ENCODE assay signal across 9 cellular contexts in genomic region chr7:128740996-128741395, GRCh38. TPM values are rescaled to one million over a fixed set of nuclear protein-coding genes. Genes with fewer than 3 reads are reported as not detected.
DNase-seq lines count a peak whose midpoint lies in the region; ATAC-seq and TF ChIP-seq lines count a peak whose summit lies in the region.
"Had no signal": no experiment of that assay in that cellular context is flagged by ENCODE, and none has a peak within 500 bp of the region (broad histone marks: within the 10 kb centered on the region; RNA-seq: fewer than 3 reads in every experiment).

No MANE protein-coding gene starts in this region.

- no peaks in the 10 kb centered on the region for H4K20me1 ChIP-seq in neural cell (ENCODE audit: insufficient read depth)

- H3K36me3 ChIP-seq in neural cell (ENCODE audit: insufficient read depth, low read length), result no peaks in the 10 kb centered on the region

- no peak for TF ChIP-seq EP300 in neural cell (conservative IDR thresholded peaks at IDR 0.05; ENCODE audit: poor library complexity, severe bottlenecking)

- no peak overlapping the region for H3K9ac ChIP-seq in neural cell (ENCODE audit: low read length)

- H3K9me2 ChIP-seq in neural cell (ENCODE audit: insufficient read depth, low read length), result no peaks in the 10 kb centered on the region

- no peaks in the 10 kb centered on the region for H3K27me3 Mint-ChIP-seq in CD4-positive, alpha-beta T cell
- no peaks in the 10 kb centered on the region for H3K27me3 Mint-ChIP-seq in activated T-helper 1 cell treated with anti-CD3 and anti-CD28 coated beads, Interleukin-12 subunit alpha, Interleukin-12 subunit beta, Interleukin-2, Interleukin-4 antibody, amounts not matched to agents 30 ng/mL and 10 ng/mL and 1 ng/mL, durations not matched to agents 14 hours and 24 hours and 36 hours (ENCODE audit: insufficient read depth)

- H3K36me3 Mint-ChIP-seq in CD4-positive, alpha-beta T cell (ENCODE audit: low read depth), result peaks cover 27% of the 10 kb centered on the region
- H3K36me3 Mint-ChIP-seq in activated T-helper 1 cell treated with anti-CD3 and anti-CD28 coated beads, Interleukin-12 subunit alpha, Interleukin-12 subunit beta, Interleukin-2, Interleukin-4 antibody, amounts not matched to agents 30 ng/mL and 10 ng/mL and 1 ng/mL, durations not matched to agents 14 hours and 24 hours and 36 hours (ENCODE audit: low read depth), result peaks cover 15% of the 10 kb centered on the region

- H3K9me3 ChIP-seq in CD4-positive, alpha-beta T cell (ENCODE audit: control insufficient read depth, low read length), result no peaks in the 10 kb centered on the region
- no peaks in the 10 kb centered on the region for H3K9me3 ChIP-seq in neural cell (ENCODE audit: low read length)

- H3K79me2 ChIP-seq in neural cell (replicated peaks; ENCODE audit: insufficient read depth, low read length), result peaks cover 60% of the 10 kb centered on the region

- no peak overlapping the region for H2AFZ ChIP-seq in neural cell (ENCODE audit: low read depth, low read length)

- peaks cover 4% of the 10 kb centered on the region for H3F3A ChIP-seq in neural cell (ENCODE audit: insufficient read depth, low read length, poor library complexity, severe bottlenecking)

- ATAC-seq in CD4-positive, alpha-beta T cell (ENCODE audit: poor library complexity), result no peak

- H3K9me3 Mint-ChIP-seq in CD4-positive, alpha-beta T cell, result no peaks in the 10 kb centered on the region
- H3K9me3 Mint-ChIP-seq in activated T-helper 1 cell treated with anti-CD3 and anti-CD28 coated beads, Interleukin-12 subunit alpha, Interleukin-12 subunit beta, Interleukin-2, Interleukin-4 antibody, amounts not matched to agents 30 ng/mL and 10 ng/mL and 1 ng/mL, durations not matched to agents 14 hours and 24 hours and 36 hours, result no peaks in the 10 kb centered on the region

- H3K27ac ChIP-seq in CD4-positive, alpha-beta T cell (ENCODE audit: low read depth, low read length), result no peak overlapping the region
- H3K27ac ChIP-seq in neural cell (ENCODE audit: low read length), result no peak overlapping the region

- H3K4me1 Mint-ChIP-seq in CD4-positive, alpha-beta T cell (ENCODE audit: low read depth), result peaks cover 60% of the 10 kb centered on the region
- H3K4me1 Mint-ChIP-seq in activated T-helper 1 cell treated with anti-CD3 and anti-CD28 coated beads, Interleukin-12 subunit alpha, Interleukin-12 subunit beta, Interleukin-2, Interleukin-4 antibody, amounts not matched to agents 30 ng/mL and 10 ng/mL and 1 ng/mL, durations not matched to agents 14 hours and 24 hours and 36 hours (ENCODE audit: low read depth), result peaks cover 35% of the 10 kb centered on the region

- TF ChIP-seq CTCF in CD4-positive, alpha-beta T cell (IDR thresholded peaks at IDR 0.05), result no peak
- TF ChIP-seq CTCF in neural cell (IDR thresholded peaks at IDR 0.05; ENCODE audit: poor library complexity, severe bottlenecking), result no peak

- H3K4me3 ChIP-seq in neural cell (ENCODE audit: low read length), result peak overlapping the region; percentile 89

- H3K4me3 Mint-ChIP-seq in CD4-positive, alpha-beta T cell, result no peak overlapping the region
- H3K4me3 Mint-ChIP-seq in activated T-helper 1 cell treated with anti-CD3 and anti-CD28 coated beads, Interleukin-12 subunit alpha, Interleukin-12 subunit beta, Interleukin-2, Interleukin-4 antibody, amounts not matched to agents 30 ng/mL and 10 ng/mL and 1 ng/mL, durations not matched to agents 14 hours and 24 hours and 36 hours, result no peak overlapping the region

- H3K27me3 ChIP-seq in CD4-positive, alpha-beta T cell (ENCODE audit: control insufficient read depth, insufficient read depth, low read length), result no peaks in the 10 kb centered on the region
- no peaks in the 10 kb centered on the region for H3K27me3 ChIP-seq in neural cell (ENCODE audit: insufficient read depth, low read depth, low read length)

- POLR2A ChIA-PET in CD4-positive, alpha-beta T cell (lab: Charles Lee), result no interaction called here

- intact Hi-C loops in CD4-positive, alpha-beta T cell (cut with DNase I, micrococcal nuclease), result loop anchor here in 1 of 2 experiments (5.0 to 10.0 kb wide), 2 partner anchors 311 to 1156 kb away; partner anchors contain the start of genes ARF5 and GCC1
- intact Hi-C loops in activated T-helper 1 cell treated with anti-CD3 and anti-CD28 coated beads, Interleukin-12 subunit alpha, Interleukin-12 subunit beta, Interleukin-2, Interleukin-4 antibody, amounts not matched to agents 30 ng/mL and 10 ng/mL and 1 ng/mL, durations not matched to agents 14 hours and 24 hours and 36 hours (cut with micrococcal nuclease), result no loop called here

- no peak overlapping the region for H3K4me2 ChIP-seq in neural cell (ENCODE audit: low read length)

- TF ChIP-seq RAD21 in neural cell (conservative IDR thresholded peaks at IDR 0.05), result no peak

- DNase-seq in CD4-positive, alpha-beta T cell, result no peak
- DNase-seq in M059J (ENCODE audit: low read depth), result peak; percentile 29
- DNase-seq in dermis microvascular lymphatic vessel endothelial cell (ENCODE audit: low read depth in 2 of 2), result peak; percentile 75 to 95
- DNase-seq in NCI-H1694 treated with DMSO at 0.1 percent for 48 hours (lab: John Stamatoyannopoulos, UW), result no peak
- no peak for DNase-seq in NCI-H82 treated with DMSO at 0.1 percent for 48 hours (lab: John Stamatoyannopoulos, UW; ENCODE audit: unreplicated experiment)
- no peak for DNase-seq in NCI-H2029 (lab: John Stamatoyannopoulos, UW)
- DNase-seq in activated T-helper 1 cell treated with anti-CD3 and anti-CD28 coated beads, Interleukin-12 subunit alpha, Interleukin-12 subunit beta, Interleukin-2, Interleukin-4 antibody, amounts not matched to agents 30 ng/mL and 10 ng/mL and 1 ng/mL, durations not matched to agents 14 hours and 24 hours and 36 hours (ENCODE audit: low spot score), result no peak
- DNase-seq: NCI-H146 had no signal

- H3K27ac Mint-ChIP-seq in CD4-positive, alpha-beta T cell, result peak overlapping the region; percentile 22
- H3K27ac Mint-ChIP-seq in activated T-helper 1 cell treated with anti-CD3 and anti-CD28 coated beads, Interleukin-12 subunit alpha, Interleukin-12 subunit beta, Interleukin-2, Interleukin-4 antibody, amounts not matched to agents 30 ng/mL and 10 ng/mL and 1 ng/mL, durations not matched to agents 14 hours and 24 hours and 36 hours, result no peak overlapping the region

- CTCF ChIA-PET in CD4-positive, alpha-beta T cell (lab: Charles Lee), result interaction anchor here (0.5 to 1.3 kb wide), 3 partner anchors 10 to 302 kb away, joined by 3 read pairs; no protein-coding TSS in a partner anchor

TF ChIP-seq in neural cell, 6 proteins besides CTCF, POLR2A, EP300 and RAD21 (continues in another document):
- TF ChIP-seq EZH2 (IDR thresholded peaks at IDR 0.05; ENCODE audit: borderline replicate concordance, insufficient read depth, low read length, poor library complexity, severe bottlenecking) (no peak), TAF1 (IDR thresholded peaks at IDR 0.05; ENCODE audit: low read depth) (no peak), POLR2AphosphoS5 (IDR thresholded peaks at IDR 0.05) (no peak), MXI1 (conservative IDR thresholded peaks at IDR 0.05; ENCODE audit: poor library complexity, severe bottlenecking) (no peak), SMC3 (conservative IDR thresholded peaks at IDR 0.05; ENCODE audit: poor library complexity) (no peak)

RNA-seq across cellular contexts. Expression of gene CALU, which starts 1.8 kb away (rescaled TPM):
- total RNA-seq in CD4-positive, alpha-beta T cell, result 10 to 100 TPM; 28.4 to 29.9 TPM
- 571 and 729 TPM in 2 replicates for total RNA-seq in M059J (2014; rRNA removed; shearing (Covaris generic))
- 208 and 259 TPM in 2 replicates for total RNA-seq in dermis microvascular lymphatic vessel endothelial cell
- 31.8 and 38.1 TPM in 2 replicates for polyA plus RNA-seq in neural cell
- 45.0 and 55.5 TPM in 2 replicates for polyA minus RNA-seq in neural cell
- total RNA-seq in activated T-helper 1 cell treated with anti-CD3 and anti-CD28 coated beads, Interleukin-12 subunit alpha, Interleukin-12 subunit beta, Interleukin-2, Interleukin-4 antibody, amounts not matched to agents 30 ng/mL and 10 ng/mL and 1 ng/mL, durations not matched to agents 14 hours and 24 hours and 36 hours, result 52.8 and 59.2 TPM in 2 replicates

RNA-seq across cellular contexts. Expression of gene OPN1SW, which starts 34.6 kb away (rescaled TPM):
- total RNA-seq in CD4-positive, alpha-beta T cell, result not detected
- not detected in 2 replicates for total RNA-seq in M059J (2014; rRNA removed; shearing (Covaris generic))
- not detected in 2 replicates for total RNA-seq in dermis microvascular lymphatic vessel endothelial cell
- 1.2 and 1.9 TPM in 2 replicates for polyA plus RNA-seq in neural cell
- not detected in 2 replicates for polyA minus RNA-seq in neural cell
- not detected in 2 replicates for total RNA-seq in activated T-helper 1 cell treated with anti-CD3 and anti-CD28 coated beads, Interleukin-12 subunit alpha, Interleukin-12 subunit beta, Interleukin-2, Interleukin-4 antibody, amounts not matched to agents 30 ng/mL and 10 ng/mL and 1 ng/mL, durations not matched to agents 14 hours and 24 hours and 36 hours

RNA-seq across cellular contexts. Expression of gene CCDC136, which starts 50.8 kb away (rescaled TPM):
- 1 to 10 TPM; 4.5 to 4.9 TPM for total RNA-seq in CD4-positive, alpha-beta T cell
- 0.74 and 5.7 TPM in 2 replicates for total RNA-seq in M059J (2014; rRNA removed; shearing (Covaris generic))
- 0.76 and 1.3 TPM in 2 replicates for total RNA-seq in dermis microvascular lymphatic vessel endothelial cell
- polyA plus RNA-seq in neural cell, result 41.3 and 42.5 TPM in 2 replicates
- 45.5 and 71.2 TPM in 2 replicates for polyA minus RNA-seq in neural cell
- total RNA-seq in activated T-helper 1 cell treated with anti-CD3 and anti-CD28 coated beads, Interleukin-12 subunit alpha, Interleukin-12 subunit beta, Interleukin-2, Interleukin-4 antibody, amounts not matched to agents 30 ng/mL and 10 ng/mL and 1 ng/mL, durations not matched to agents 14 hours and 24 hours and 36 hours, result 10.0 and 11.1 TPM in 2 replicates

Comparison
In these comparisons a context has a peak if more than half of its experiments do, and no peak if none do; other contexts are left out.
1. DNase-seq: peak in M059J (single experiment) and dermis microvascular lymphatic vessel endothelial cell (2 of 2); none in CD4-positive, alpha-beta T cell (0 of 10), NCI-H1694 treated with DMSO at 0.1 percent for 48 hours (single experiment), NCI-H82 treated with DMSO at 0.1 percent for 48 hours (single experiment), NCI-H2029 (single experiment) and activated T-helper 1 cell treated with anti-CD3 and anti-CD28 coated beads, Interleukin-12 subunit alpha, Interleukin-12 subunit beta, Interleukin-2, Interleukin-4 antibody, amounts not matched to agents 30 ng/mL and 10 ng/mL and 1 ng/mL, durations not matched to agents 14 hours and 24 hours and 36 hours (single experiment).